ENCODE assay signal across 1 cellular context in the genomic region with DNA sequence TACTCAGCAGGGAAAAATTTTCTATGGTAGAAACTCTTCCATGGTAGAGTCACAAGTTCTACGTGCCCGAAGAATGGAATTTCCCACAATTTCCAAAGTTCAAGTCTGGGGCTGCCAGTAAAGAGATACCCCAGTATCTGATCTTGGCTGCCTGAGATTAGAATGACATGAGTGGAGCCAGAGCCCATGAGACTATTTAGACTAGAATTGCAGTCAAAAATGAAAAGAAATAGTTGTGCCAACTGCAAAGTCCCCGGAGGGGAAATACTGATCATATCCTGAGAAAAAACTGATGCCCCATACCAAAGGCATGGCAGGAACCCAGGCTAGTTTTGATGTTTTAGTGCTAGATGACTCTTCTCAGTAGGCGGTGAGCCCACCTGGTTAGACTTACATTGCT.
TF ChIP-seq lines count a peak whose summit lies in the region.

No MANE protein-coding gene starts in this region.

TF ChIP-seq in SK-N-SH, 30 proteins besides CTCF, POLR2A, EP300 and RAD21:
- TF ChIP-seq FOXJ3 (CRISPR knock-in tag; IDR thresholded peaks at IDR 0.05) (no peak), RCOR1 (IDR thresholded peaks at IDR 0.05; ENCODE audit: low read length) (no peak; the same call in none of the 2 replicates), NRF1 (IDR thresholded peaks at IDR 0.05; ENCODE audit: low read depth, low read length) (no peak), NFIC (IDR thresholded peaks at IDR 0.05; ENCODE audit: borderline replicate concordance) (no peak), YY1 (IDR thresholded peaks at IDR 0.05; ENCODE audit: low read depth) (no peak), POLR2AphosphoS5 (IDR thresholded peaks at IDR 0.05; ENCODE audit: low read depth, low read length) (no peak), RXRA (IDR thresholded peaks at IDR 0.05; ENCODE audit: borderline replicate concordance, low read depth) (no peak), MXI1 (IDR thresholded peaks at IDR 0.05; ENCODE audit: low read depth, low read length) (no peak), FOXM1 (IDR thresholded peaks at IDR 0.05; ENCODE audit: low read depth) (no peak), GATA2 (CRISPR knock-in tag; IDR thresholded peaks at IDR 0.05) (no peak), TAF1 (IDR thresholded peaks at IDR 0.05; ENCODE audit: borderline replicate concordance, low read depth, low read length) (no peak), RFX5 (IDR thresholded peaks at IDR 0.05; ENCODE audit: low read length) (no peak), EZH2phosphoT487 (IDR thresholded peaks at IDR 0.05; ENCODE audit: borderline replicate concordance, low read depth) (no peak), ELF1 (IDR thresholded peaks at IDR 0.05) (no peak)
- TF ChIP-seq, protein P1, sequence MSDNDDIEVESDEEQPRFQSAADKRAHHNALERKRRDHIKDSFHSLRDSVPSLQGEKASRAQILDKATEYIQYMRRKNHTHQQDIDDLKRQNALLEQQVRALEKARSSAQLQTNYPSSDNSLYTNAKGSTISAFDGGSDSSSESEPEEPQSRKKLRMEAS (IDR thresholded peaks at IDR 0.05; ENCODE audit: low read depth) = no peak
- TF ChIP-seq, protein P2, sequence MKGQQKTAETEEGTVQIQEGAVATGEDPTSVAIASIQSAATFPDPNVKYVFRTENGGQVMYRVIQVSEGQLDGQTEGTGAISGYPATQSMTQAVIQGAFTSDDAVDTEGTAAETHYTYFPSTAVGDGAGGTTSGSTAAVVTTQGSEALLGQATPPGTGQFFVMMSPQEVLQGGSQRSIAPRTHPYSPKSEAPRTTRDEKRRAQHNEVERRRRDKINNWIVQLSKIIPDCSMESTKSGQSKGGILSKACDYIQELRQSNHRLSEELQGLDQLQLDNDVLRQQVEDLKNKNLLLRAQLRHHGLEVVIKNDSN (IDR thresholded peaks at IDR 0.05; ENCODE audit: borderline replicate concordance, low read depth) = no peak
- TF ChIP-seq, protein P3, sequence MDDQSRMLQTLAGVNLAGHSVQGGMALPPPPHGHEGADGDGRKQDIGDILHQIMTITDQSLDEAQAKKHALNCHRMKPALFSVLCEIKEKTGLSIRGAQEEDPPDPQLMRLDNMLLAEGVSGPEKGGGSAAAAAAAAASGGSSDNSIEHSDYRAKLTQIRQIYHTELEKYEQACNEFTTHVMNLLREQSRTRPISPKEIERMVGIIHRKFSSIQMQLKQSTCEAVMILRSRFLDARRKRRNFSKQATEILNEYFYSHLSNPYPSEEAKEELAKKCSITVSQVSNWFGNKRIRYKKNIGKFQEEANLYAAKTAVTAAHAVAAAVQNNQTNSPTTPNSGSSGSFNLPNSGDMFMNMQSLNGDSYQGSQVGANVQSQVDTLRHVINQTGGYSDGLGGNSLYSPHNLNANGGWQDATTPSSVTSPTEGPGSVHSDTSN (IDR thresholded peaks at IDR 0.05) = no peak
- TF ChIP-seq, protein P4, sequence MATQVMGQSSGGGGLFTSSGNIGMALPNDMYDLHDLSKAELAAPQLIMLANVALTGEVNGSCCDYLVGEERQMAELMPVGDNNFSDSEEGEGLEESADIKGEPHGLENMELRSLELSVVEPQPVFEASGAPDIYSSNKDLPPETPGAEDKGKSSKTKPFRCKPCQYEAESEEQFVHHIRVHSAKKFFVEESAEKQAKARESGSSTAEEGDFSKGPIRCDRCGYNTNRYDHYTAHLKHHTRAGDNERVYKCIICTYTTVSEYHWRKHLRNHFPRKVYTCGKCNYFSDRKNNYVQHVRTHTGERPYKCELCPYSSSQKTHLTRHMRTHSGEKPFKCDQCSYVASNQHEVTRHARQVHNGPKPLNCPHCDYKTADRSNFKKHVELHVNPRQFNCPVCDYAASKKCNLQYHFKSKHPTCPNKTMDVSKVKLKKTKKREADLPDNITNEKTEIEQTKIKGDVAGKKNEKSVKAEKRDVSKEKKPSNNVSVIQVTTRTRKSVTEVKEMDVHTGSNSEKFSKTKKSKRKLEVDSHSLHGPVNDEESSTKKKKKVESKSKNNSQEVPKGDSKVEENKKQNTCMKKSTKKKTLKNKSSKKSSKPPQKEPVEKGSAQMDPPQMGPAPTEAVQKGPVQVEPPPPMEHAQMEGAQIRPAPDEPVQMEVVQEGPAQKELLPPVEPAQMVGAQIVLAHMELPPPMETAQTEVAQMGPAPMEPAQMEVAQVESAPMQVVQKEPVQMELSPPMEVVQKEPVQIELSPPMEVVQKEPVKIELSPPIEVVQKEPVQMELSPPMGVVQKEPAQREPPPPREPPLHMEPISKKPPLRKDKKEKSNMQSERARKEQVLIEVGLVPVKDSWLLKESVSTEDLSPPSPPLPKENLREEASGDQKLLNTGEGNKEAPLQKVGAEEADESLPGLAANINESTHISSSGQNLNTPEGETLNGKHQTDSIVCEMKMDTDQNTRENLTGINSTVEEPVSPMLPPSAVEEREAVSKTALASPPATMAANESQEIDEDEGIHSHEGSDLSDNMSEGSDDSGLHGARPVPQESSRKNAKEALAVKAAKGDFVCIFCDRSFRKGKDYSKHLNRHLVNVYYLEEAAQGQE (IDR thresholded peaks at IDR 0.05; ENCODE audit: low read depth, low read length) = no peak
